18 cellular contexts compared by ENCODE assay signal in genomic region chr1:222627232-222627631, GRCh38. TPM values are rescaled to one million over a fixed set of nuclear protein-coding genes. Genes with fewer than 3 reads are reported as not detected.
DNase-seq lines count a peak whose midpoint lies in the region; ATAC-seq, FAIRE-seq and TF ChIP-seq lines count a peak whose summit lies in the region.
"Had no signal": no experiment of that assay in that cellular context is flagged by ENCODE, and none has a peak within 500 bp of the region (broad histone marks: within the 10 kb centered on the region; RNA-seq: fewer than 3 reads in every experiment).

No MANE protein-coding gene starts in this region.

- no peak overlapping the region for H3K4me3 ChIP-seq in endothelial cell of umbilical vein (replicated peaks in 1 of 3; ENCODE audit: insufficient read depth in 1 of 3, low read depth in 1 of 3, low read length in 3 of 3)
- no peak overlapping the region for H3K4me3 ChIP-seq in H7 (ENCODE audit: insufficient read depth, low read depth, low read length)
- H3K4me3 ChIP-seq in lower leg skin (ENCODE audit: low read depth, poor library complexity, severe bottlenecking), result no peak overlapping the region
- H3K4me3 ChIP-seq: testis had no signal

- H3K4me3 Mint-ChIP-seq in stimulated activated naive CD8-positive, alpha-beta T cell treated with anti-CD3 and anti-CD28 coated beads, Interleukin-15, Interleukin-2, amounts not matched to agents 100 ng/mL and 50 ng/mL, for 24 hours, result no peak overlapping the region
- H3K4me3 Mint-ChIP-seq in stimulated activated naive CD8-positive, alpha-beta T cell treated with anti-CD3 and anti-CD28 coated beads, Interleukin-15, amount 100 ng/mL, for 72 hours, result no peak overlapping the region
- H3K4me3 Mint-ChIP-seq: activated T-cell treated with anti-CD3 and anti-CD28 coated beads, Interleukin-2, amount 50 U/mL, for 72 hours had no signal

- peak; percentile 74 for FAIRE-seq in endothelial cell of umbilical vein (lab: Jason Lieb, UNC)

- no peaks in the 10 kb centered on the region for H3K27me3 ChIP-seq in endothelial cell of umbilical vein (ENCODE audit: control insufficient read depth in 2 of 2, insufficient read depth in 2 of 2, low read length in 2 of 2)
- H3K27me3 ChIP-seq in H7 (ENCODE audit: control insufficient read depth, insufficient read depth, low read length), result no peaks in the 10 kb centered on the region
- H3K27me3 ChIP-seq: testis had no signal

- ATAC-seq in stimulated activated naive CD8-positive, alpha-beta T cell treated with anti-CD3 and anti-CD28 coated beads, Interleukin-15, amount 100 ng/mL, for 72 hours, result no peak
- ATAC-seq: activated T-cell treated with anti-CD3 and anti-CD28 coated beads, Interleukin-2, amount 50 U/mL, for 72 hours; SK-N-SH treated with all-trans-retinoic acid at 6 μM for 48 hours had no signal

- TF ChIP-seq CTCF in endothelial cell of umbilical vein (IDR thresholded peaks at IDR 0.05; ENCODE audit: extremely low read depth in 1 of 2, insufficient read depth in 1 of 2, low read depth in 1 of 2, low read length in 2 of 2) (no peak), lower leg skin (IDR thresholded peaks at IDR 0.05) (no peak)

- H3K9me1 ChIP-seq in endothelial cell of umbilical vein (replicated peaks; ENCODE audit: control insufficient read depth, extremely low read depth, insufficient read depth, low read length), result no peaks in the 10 kb centered on the region

- intact Hi-C loops in endothelial cell of umbilical vein (cut with micrococcal nuclease), result no loop called here
- intact Hi-C loops in lower leg skin (cut with DNase I; ENCODE audit: low total_unique reads), result no loop called here

- no peak overlapping the region for H2AFZ ChIP-seq in endothelial cell of umbilical vein (ENCODE audit: low read depth, low read length)

- no peaks in the 10 kb centered on the region for H3K9me3 ChIP-seq in endothelial cell of umbilical vein (replicated peaks; ENCODE audit: control insufficient read depth, insufficient read depth, low read length)
- H3K9me3 ChIP-seq: Caco-2, testis had no signal

- no peak overlapping the region for H3K4me2 ChIP-seq in endothelial cell of umbilical vein (ENCODE audit: insufficient read depth, low read length)

- no peak overlapping the region for H3K27ac ChIP-seq in endothelial cell of umbilical vein (ENCODE audit: insufficient read depth, low read depth, low read length)
- H3K27ac ChIP-seq: testis had no signal

- 77 to 82% methylated on average over 6 of the region's 6 CpGs for WGBS in lower leg skin, 2 donors

- POLR2A ChIA-PET in endothelial cell of umbilical vein (lab: Charles Lee), result no interaction called here

- peaks cover 4% of the 10 kb centered on the region for H3K4me1 ChIP-seq in endothelial cell of umbilical vein (ENCODE audit: control insufficient read depth, extremely low read depth, insufficient read depth, low read length)
- H3K4me1 ChIP-seq: Caco-2, testis had no signal

- H3K9me3 Mint-ChIP-seq in stimulated activated naive CD8-positive, alpha-beta T cell treated with anti-CD3 and anti-CD28 coated beads, Interleukin-15, Interleukin-2, amounts not matched to agents 100 ng/mL and 50 ng/mL, for 24 hours, result no peaks in the 10 kb centered on the region
- no peaks in the 10 kb centered on the region for H3K9me3 Mint-ChIP-seq in stimulated activated naive CD8-positive, alpha-beta T cell treated with anti-CD3 and anti-CD28 coated beads, Interleukin-15, amount 100 ng/mL, for 72 hours
- H3K9me3 Mint-ChIP-seq: activated T-cell treated with anti-CD3 and anti-CD28 coated beads, Interleukin-2, amount 50 U/mL, for 72 hours had no signal

- dilution Hi-C loops in endothelial cell of umbilical vein (cut with MboI; ENCODE audit: extremely low pct_ligation_motif_present, low sequenced_read_pairs), result no loop called here

- CTCF ChIA-PET in endothelial cell of umbilical vein (lab: Charles Lee), result interaction anchor here (1.3 to 2.7 kb wide), 2 partner anchors 9 to 162 kb away, joined by 5 to 13 read pairs; no protein-coding TSS in a partner anchor

- no peaks in the 10 kb centered on the region for H3K4me1 Mint-ChIP-seq in stimulated activated naive CD8-positive, alpha-beta T cell treated with anti-CD3 and anti-CD28 coated beads, Interleukin-15, Interleukin-2, amounts not matched to agents 100 ng/mL and 50 ng/mL, for 24 hours (ENCODE audit: low read depth)
- peaks cover 9% of the 10 kb centered on the region for H3K4me1 Mint-ChIP-seq in stimulated activated naive CD8-positive, alpha-beta T cell treated with anti-CD3 and anti-CD28 coated beads, Interleukin-15, amount 100 ng/mL, for 72 hours

- H3K36me3 ChIP-seq in endothelial cell of umbilical vein (ENCODE audit: control insufficient read depth in 2 of 2, extremely low read depth in 1 of 2, insufficient read depth in 2 of 2, low read length in 2 of 2) (peaks cover 5 to 13% of the 10 kb centered on the region in 2 experiments), H7 (replicated peaks; ENCODE audit: control insufficient read depth, insufficient read depth, low read length) (peaks cover 19% of the 10 kb centered on the region)

- TF ChIP-seq POLR2A in endothelial cell of umbilical vein (IDR thresholded peaks at IDR 0.05; ENCODE audit: low read depth, low read length), result no peak
- no peak for TF ChIP-seq POLR2A in lower leg skin (IDR thresholded peaks at IDR 0.05)

- H3K9ac ChIP-seq in endothelial cell of umbilical vein (replicated peaks; ENCODE audit: extremely low read depth, insufficient read depth, low read length), result no peak overlapping the region

- no peaks in the 10 kb centered on the region for H4K20me1 ChIP-seq in endothelial cell of umbilical vein (replicated peaks; ENCODE audit: control insufficient read depth, extremely low read depth, insufficient read depth, low read length)

- H3K36me3 Mint-ChIP-seq in stimulated activated naive CD8-positive, alpha-beta T cell treated with anti-CD3 and anti-CD28 coated beads, Interleukin-15, Interleukin-2, amounts not matched to agents 100 ng/mL and 50 ng/mL, for 24 hours (ENCODE audit: low read depth), result peaks cover 63% of the 10 kb centered on the region

- no peaks in the 10 kb centered on the region for H3K27me3 Mint-ChIP-seq in stimulated activated naive CD8-positive, alpha-beta T cell treated with anti-CD3 and anti-CD28 coated beads, Interleukin-15, Interleukin-2, amounts not matched to agents 100 ng/mL and 50 ng/mL, for 24 hours
- H3K27me3 Mint-ChIP-seq in stimulated activated naive CD8-positive, alpha-beta T cell treated with anti-CD3 and anti-CD28 coated beads, Interleukin-15, amount 100 ng/mL, for 72 hours, result no peaks in the 10 kb centered on the region

- H3K27ac Mint-ChIP-seq in stimulated activated naive CD8-positive, alpha-beta T cell treated with anti-CD3 and anti-CD28 coated beads, Interleukin-15, Interleukin-2, amounts not matched to agents 100 ng/mL and 50 ng/mL, for 24 hours, result peak overlapping the region; percentile 21
- H3K27ac Mint-ChIP-seq in stimulated activated naive CD8-positive, alpha-beta T cell treated with anti-CD3 and anti-CD28 coated beads, Interleukin-15, amount 100 ng/mL, for 72 hours, result peak overlapping the region in 1 of 2 donors; percentile 23

- no peaks in the 10 kb centered on the region for H3K79me2 ChIP-seq in endothelial cell of umbilical vein (ENCODE audit: control insufficient read depth, insufficient read depth, low read length)

- no peak for DNase-seq in stimulated activated naive CD8-positive, alpha-beta T cell treated with anti-CD3 and anti-CD28 coated beads, Interleukin-15, amount 100 ng/mL, for 72 hours
- DNase-seq in endothelial cell of umbilical vein (ENCODE audit: low read depth, low spot score) (peak; percentile 37), inferior parietal cortex (ENCODE audit: extremely low spot score) (peak; percentile 29), H7 (no peak), NCI-H748 treated with DMSO at 0.1 percent for 48 hours (lab: John Stamatoyannopoulos, UW) (no peak), lower leg skin (ENCODE audit: low spot score in 2 of 2) (no peak)
- DNase-seq in activated effector memory CD4-positive, alpha-beta T cell treated with Interleukin-2 at 50 U/mL for 16 hours, result no peak
- DNase-seq: ACHN; activated CD4-positive, alpha-beta T cell treated with anti-CD3 and anti-CD28 coated beads, Interleukin-2, amount 50 U/mL, for 48 hours; activated T-cell treated with anti-CD3 and anti-CD28 coated beads, Interleukin-2, amount 50 U/mL, for 72 hours; amniotic stem cell; Caco-2; islet precursor cell; NCI-H1930; NCI-H510A treated with DMSO at 0.1 percent for 48 hours; testis had no signal

- no TSS peak for BruUV-seq in endothelial cell of umbilical vein (replicated peaks; lab: Mats Ljungman, UMichigan)

TF ChIP-seq in endothelial cell of umbilical vein, 7 proteins besides CTCF, POLR2A, EP300 and RAD21:
- no peak for TF ChIP-seq MAX (IDR thresholded peaks at IDR 0.05; ENCODE audit: insufficient read depth, insufficient read length)
- TF ChIP-seq FOS (IDR thresholded peaks at IDR 0.05; ENCODE audit: borderline replicate concordance, insufficient read depth, low read length), result peak; percentile 61

RNA-seq across cellular contexts. Expression of gene MIA3, which starts 9.3 kb away (rescaled TPM):
- total RNA-seq in endothelial cell of umbilical vein (61.3 and 63.7 TPM in 2 replicates), lower leg skin (10 to 100 TPM; 25.1 to 57.5 (median 31.5) TPM)
- 108 and 112 TPM in 2 replicates for polyA plus RNA-seq in endothelial cell of umbilical vein
- polyA plus RNA-seq in endothelial cell of umbilical vein (2011; cell fraction: cytosol; rRNA removed), result 39.8 and 52.0 TPM in 2 replicates
- polyA plus RNA-seq in endothelial cell of umbilical vein (2011; cell fraction: nucleus; rRNA removed), result 152 and 170 TPM in 2 replicates
- polyA plus RNA-seq in endothelial cell of umbilical vein (2012), result 30.0 and 36.6 TPM in 2 replicates
- 75.0 and 86.2 TPM in 2 replicates for polyA minus RNA-seq in endothelial cell of umbilical vein
- 14.7 TPM for polyA minus RNA-seq in endothelial cell of umbilical vein (2011; cell fraction: cytosol; rRNA and poly(A)+ RNA removed)
- 51.0 and 60.1 TPM in 2 replicates for polyA minus RNA-seq in endothelial cell of umbilical vein (2011; cell fraction: nucleus; rRNA and poly(A)+ RNA removed)
- 52.5 and 75.7 TPM in 2 replicates for total RNA-seq in H7 (2014; rRNA removed; shearing (Covaris generic))

RNA-seq across cellular contexts. Expression of gene TAF1A, which starts 37.5 kb away (rescaled TPM):
- total RNA-seq in endothelial cell of umbilical vein, result 5.3 and 7.1 TPM in 2 replicates
- 1.3 and 1.4 TPM in 2 replicates for polyA plus RNA-seq in endothelial cell of umbilical vein
- 1.5 and 1.7 TPM in 2 replicates for polyA plus RNA-seq in endothelial cell of umbilical vein (2011; cell fraction: cytosol; rRNA removed)
- polyA plus RNA-seq in endothelial cell of umbilical vein (2011; cell fraction: nucleus; rRNA removed), result 4.5 and 6.9 TPM in 2 replicates
- 1.9 and 3.7 TPM in 2 replicates for polyA plus RNA-seq in endothelial cell of umbilical vein (2012)
- polyA minus RNA-seq in endothelial cell of umbilical vein, result 0.97 and 2.8 TPM in 2 replicates
- 2.4 TPM for polyA minus RNA-seq in endothelial cell of umbilical vein (2011; cell fraction: cytosol; rRNA and poly(A)+ RNA removed)
- polyA minus RNA-seq in endothelial cell of umbilical vein (2011; cell fraction: nucleus; rRNA and poly(A)+ RNA removed), result 3.4 and 8.0 TPM in 2 replicates
- total RNA-seq in H7 (2014; rRNA removed; shearing (Covaris generic)), result 20.6 and 24.0 TPM in 2 replicates
- total RNA-seq in lower leg skin, result 1 to 10 TPM; 1.3 to 7.3 (median 2.2) TPM

Comparison
In these comparisons a context has a peak if more than half of its experiments do, and no peak if none do; other contexts are left out.
1. DNase-seq: peak in endothelial cell of umbilical vein (single experiment) and inferior parietal cortex (single experiment); none in stimulated activated naive CD8-positive, alpha-beta T cell treated with anti-CD3 and anti-CD28 coated beads, Interleukin-15, amount 100 ng/mL, for 72 hours (0 of 2), H7 (single experiment), NCI-H748 treated with DMSO at 0.1 percent for 48 hours (single experiment), activated effector memory CD4-positive, alpha-beta T cell treated with Interleukin-2 at 50 U/mL for 16 hours (single experiment) and lower leg skin (0 of 2).